ENCODE assay signal across 12 cellular contexts in genomic region chr19:43270781-43271730, GRCh38. TPM values are rescaled to one million over a fixed set of nuclear protein-coding genes. Genes with fewer than 3 reads are reported as not detected.
A peak's percentile ranks its signal among the peaks of the same experiment; 100 is the strongest.
DNase-seq lines count a peak whose midpoint lies in the region; ATAC-seq and TF ChIP-seq lines count a peak whose summit lies in the region.
"Not testable (repeated sequence)": the region's sequence is repeated elsewhere in the genome, so short reads cannot be mapped to it uniquely, and the experiment has no call there.
"Had no signal": no experiment of that assay in that cellular context is flagged by ENCODE, and none has a peak within 500 bp of the region (broad histone marks: within the 10 kb centered on the region; RNA-seq: fewer than 3 reads in every experiment).

No MANE protein-coding gene starts in this region.

- not testable (repeated sequence) for H3K4me2 ChIP-seq in fibroblast of lung (ENCODE audit: extremely low read depth, insufficient read depth, low read length)

- in situ Hi-C loops in Panc1 (cut with HindIII; ENCODE audit: low pct_unique_long_range_greater_than_20kb, low sequenced_read_pairs); astrocyte of the spinal cord (cut with HindIII; ENCODE audit: low sequenced_read_pairs): not testable (repeated sequence)

- H3K36me3 ChIP-seq in Panc1 (ENCODE audit: control insufficient read depth, insufficient read depth, low read length); fibroblast of lung (ENCODE audit: control insufficient read depth, insufficient read depth, low read length): not testable (repeated sequence)

- POLR2A ChIA-PET in CD4-positive, alpha-beta T cell (lab: Charles Lee); Panc1 (lab: Charles Lee); activated CD8-positive, alpha-beta T cell treated with anti-CD3 and anti-CD28 coated beads for 36 hours (lab: Charles Lee): not testable (repeated sequence)

- H3K27ac ChIP-seq in CD4-positive, alpha-beta T cell (ENCODE audit: low read depth, low read length); Panc1 (ENCODE audit: low read length); fibroblast of lung (ENCODE audit: insufficient read depth, low read length): not testable (repeated sequence)

- DNase-seq in CD4-positive, alpha-beta T cell = peak in 7 of 10 experiments; percentile 1 to 43 (median 17)
- not testable (repeated sequence) for DNase-seq in HFFc6; Panc1 (ENCODE audit: low read depth, low spot score); astrocyte of the spinal cord (ENCODE audit: low read depth, low spot score); neural crest cell (ENCODE audit: low read depth, low spot score)
- DNase-seq in activated CD8-positive, alpha-beta T cell treated with anti-CD3 and anti-CD28 coated beads for 36 hours = peak; percentile 46
- DNase-seq in fibroblast of lung (ENCODE audit: low read depth in 2 of 2) = peak in 1 of 2 donors; percentile 2
- DNase-seq in stimulated activated naive CD8-positive, alpha-beta T cell treated with anti-CD3 and anti-CD28 coated beads, Interleukin-15, amount 100 ng/mL, for 72 hours = peak; percentile 19 to 31

- not testable (repeated sequence) for H3K4me3 ChIP-seq in Panc1 (ENCODE audit: low read depth in 2 of 2, low read length in 2 of 2); astrocyte of the spinal cord (ENCODE audit: low read depth, low read length); fibroblast of lung (replicated peaks in 1 of 4; ENCODE audit: control extremely low read depth in 1 of 4, insufficient read depth in 1 of 4, low read depth in 3 of 4, low read length in 4 of 4)

- TF ChIP-seq CTCF in CD4-positive, alpha-beta T cell (IDR thresholded peaks at IDR 0.05) = peak; percentile 61
- peak; percentile 85 for TF ChIP-seq CTCF in HFFc6 (IDR thresholded peaks at IDR 0.05)
- peak; percentile 80 for TF ChIP-seq CTCF in Panc1 (IDR thresholded peaks at IDR 0.05)
- peak; percentile 74 for TF ChIP-seq CTCF in activated CD8-positive, alpha-beta T cell treated with anti-CD3 and anti-CD28 coated beads for 36 hours (IDR thresholded peaks at IDR 0.05)
- peak; percentile 40 for TF ChIP-seq CTCF in astrocyte of the spinal cord (IDR thresholded peaks at IDR 0.05; ENCODE audit: low read depth, low read length)
- TF ChIP-seq CTCF in fibroblast of lung (conservative IDR thresholded peaks at IDR 0.05 in 1 of 2, IDR thresholded peaks at IDR 0.05 in 1 of 2; ENCODE audit: low read depth in 1 of 2, low read length in 2 of 2) = peak; percentile 10 to 36
- peak; percentile 44 for TF ChIP-seq CTCF in neural crest cell (conservative IDR thresholded peaks at IDR 0.05)

- H2AFZ ChIP-seq in fibroblast of lung (ENCODE audit: low read length) = not testable (repeated sequence)

- ATAC-seq in CD4-positive, alpha-beta T cell (ENCODE audit: poor library complexity); Panc1; activated CD8-positive, alpha-beta T cell treated with anti-CD3 and anti-CD28 coated beads for 36 hours; stimulated activated naive CD8-positive, alpha-beta T cell treated with anti-CD3 and anti-CD28 coated beads, Interleukin-15, amount 100 ng/mL, for 72 hours: not testable (repeated sequence)

- CTCF ChIA-PET in CD4-positive, alpha-beta T cell (lab: Charles Lee) = not testable (repeated sequence)
- CTCF ChIA-PET in Panc1 (lab: Charles Lee) = interaction anchor here (0.6 kb wide), 1 partner anchor 188 kb away, joined by 3 read pairs; no protein-coding TSS in a partner anchor
- CTCF ChIA-PET in activated CD8-positive, alpha-beta T cell treated with anti-CD3 and anti-CD28 coated beads for 36 hours (lab: Charles Lee) = interaction anchor here (1.5 kb wide), 1 partner anchor 155 kb away, joined by 4 read pairs; no protein-coding TSS in a partner anchor

- H3K4me1 ChIP-seq in Panc1 (ENCODE audit: control insufficient read depth, insufficient read depth, low read length); fibroblast of lung (ENCODE audit: control insufficient read depth, extremely low read depth, insufficient read depth, low read length): not testable (repeated sequence)

- H3K9me3 ChIP-seq in CD4-positive, alpha-beta T cell (ENCODE audit: control insufficient read depth, low read length); Panc1 (ENCODE audit: control insufficient read depth, insufficient read depth, low read depth, low read length); fibroblast of lung (ENCODE audit: control insufficient read depth, insufficient read depth, low read depth, low read length): not testable (repeated sequence)

- H3K79me2 ChIP-seq in fibroblast of lung (ENCODE audit: control insufficient read depth, insufficient read depth, low read length) = not testable (repeated sequence)

- H3K9ac ChIP-seq in fibroblast of lung (ENCODE audit: insufficient read depth, low read length) = not testable (repeated sequence)

- H3K27me3 ChIP-seq in CD4-positive, alpha-beta T cell (ENCODE audit: control insufficient read depth, insufficient read depth, low read length); Panc1 (ENCODE audit: control insufficient read depth, insufficient read depth, low read length); fibroblast of lung (ENCODE audit: control insufficient read depth, insufficient read depth, low read length): not testable (repeated sequence)

- H3K36me3 Mint-ChIP-seq in CD4-positive, alpha-beta T cell (ENCODE audit: low read depth); activated CD8-positive, alpha-beta T cell treated with anti-CD3 and anti-CD28 coated beads for 36 hours (ENCODE audit: low read depth); neural crest cell (ENCODE audit: low read depth): not testable (repeated sequence)
- peaks cover 46% of the 10 kb centered on the region for H3K36me3 Mint-ChIP-seq in HFFc6 (ENCODE audit: low read depth)

- intact Hi-C loops in CD4-positive, alpha-beta T cell (cut with DNase I, micrococcal nuclease); activated CD8-positive, alpha-beta T cell treated with anti-CD3 and anti-CD28 coated beads for 36 hours (cut with micrococcal nuclease): not testable (repeated sequence)
- intact Hi-C loops in Panc1 (cut with micrococcal nuclease; ENCODE audit: unreplicated experiment) = loop anchor here (5.0 kb wide), 1 partner anchor 44 kb away; no protein-coding TSS in a partner anchor

- not testable (repeated sequence) for H3K4me3 Mint-ChIP-seq in CD4-positive, alpha-beta T cell; HFFc6; activated CD8-positive, alpha-beta T cell treated with anti-CD3 and anti-CD28 coated beads for 36 hours; neural crest cell; stimulated activated naive CD8-positive, alpha-beta T cell treated with anti-CD3 and anti-CD28 coated beads, Interleukin-15, amount 100 ng/mL, for 72 hours

- peaks cover 46% of the 10 kb centered on the region for H3K27me3 Mint-ChIP-seq in CD4-positive, alpha-beta T cell
- H3K27me3 Mint-ChIP-seq in HFFc6 (ENCODE audit: insufficient read depth); neural crest cell (ENCODE audit: low read depth): not testable (repeated sequence)
- H3K27me3 Mint-ChIP-seq in activated CD8-positive, alpha-beta T cell treated with anti-CD3 and anti-CD28 coated beads for 36 hours = peaks cover 11% of the 10 kb centered on the region
- peaks cover 40% of the 10 kb centered on the region for H3K27me3 Mint-ChIP-seq in stimulated activated naive CD8-positive, alpha-beta T cell treated with anti-CD3 and anti-CD28 coated beads, Interleukin-15, amount 100 ng/mL, for 72 hours

- not testable (repeated sequence) for H3K27ac Mint-ChIP-seq in CD4-positive, alpha-beta T cell; activated CD8-positive, alpha-beta T cell treated with anti-CD3 and anti-CD28 coated beads for 36 hours; neural crest cell (ENCODE audit: unreplicated experiment); stimulated activated naive CD8-positive, alpha-beta T cell treated with anti-CD3 and anti-CD28 coated beads, Interleukin-15, amount 100 ng/mL, for 72 hours
- H3K27ac Mint-ChIP-seq in HFFc6 = 0 out of 2 replicates have a peak overlapping the region, but pooled peaks have one; percentile 57

- H3K4me1 Mint-ChIP-seq in CD4-positive, alpha-beta T cell (ENCODE audit: low read depth); activated CD8-positive, alpha-beta T cell treated with anti-CD3 and anti-CD28 coated beads for 36 hours (ENCODE audit: low read depth); neural crest cell; stimulated activated naive CD8-positive, alpha-beta T cell treated with anti-CD3 and anti-CD28 coated beads, Interleukin-15, amount 100 ng/mL, for 72 hours: not testable (repeated sequence)
- H3K4me1 Mint-ChIP-seq in HFFc6 (ENCODE audit: low read depth) = peaks cover 66% of the 10 kb centered on the region

- H4K20me1 ChIP-seq in fibroblast of lung (ENCODE audit: control insufficient read depth, extremely low read depth, insufficient read depth, low read length) = not testable (repeated sequence)

- not testable (repeated sequence) for H3K9me3 Mint-ChIP-seq in CD4-positive, alpha-beta T cell; activated CD8-positive, alpha-beta T cell treated with anti-CD3 and anti-CD28 coated beads for 36 hours; neural crest cell; stimulated activated naive CD8-positive, alpha-beta T cell treated with anti-CD3 and anti-CD28 coated beads, Interleukin-15, amount 100 ng/mL, for 72 hours
- peaks cover 28% of the 10 kb centered on the region for H3K9me3 Mint-ChIP-seq in HFFc6

- BruUV-seq in Panc1 (replicated peaks; lab: Mats Ljungman, UMichigan) = not testable (repeated sequence)

RNA-seq across cellular contexts. Expression of gene PSG9, which starts 1.7 kb away (rescaled TPM):
- total RNA-seq in CD4-positive, alpha-beta T cell = not detected
- under 1 TPM in 1 of 6 experiments, not detected in 5; 0.15 TPM for total RNA-seq in HFFc6 (2021; fragmentation: NEBNext Ultra II Directional; extraction: Animal tissue kit (Norgen Biotek cat#: 25700))
- total RNA-seq in Panc1 (2021; ENCODE audit: unreplicated experiment) (0.23 TPM), fibroblast of lung (0.17 TPM in 1 of 2 replicates, not detected in the other), neural crest cell (not detected in 2 replicates)
- 0.11 TPM for polyA plus RNA-seq in Panc1 (2012; ENCODE audit: insufficient read length)
- total RNA-seq in activated CD8-positive, alpha-beta T cell treated with anti-CD3 and anti-CD28 coated beads for 36 hours = not detected
- polyA plus RNA-seq in fibroblast of lung = 3.4 and 4.3 TPM in 2 replicates
- polyA plus RNA-seq in fibroblast of lung (2012) = 2.0 and 2.8 TPM in 2 replicates
- 0.85 and 1.4 TPM in 2 replicates for polyA minus RNA-seq in fibroblast of lung (ENCODE audit: low replicate concordance)
- total RNA-seq: activated CD8-positive, alpha-beta memory T cell treated with anti-CD3 and anti-CD28 coated beads for 36 hours; CD8-positive, alpha-beta memory T cell; LHCN-M2; myocyte had no signal
- polyA plus RNA-seq: CD8-positive, alpha-beta memory T cell had no signal

Comparison
In these comparisons a context has a peak if more than half of its experiments do, and no peak if none do; other contexts are left out.
1. CTCF ChIP-seq: peak in every context shown above with its lines; median percentile 85 in HFFc6; 80 in Panc1; 74 in activated CD8-positive, alpha-beta T cell treated with anti-CD3 and anti-CD28 coated beads for 36 hours; 61 in CD4-positive, alpha-beta T cell; 44 in neural crest cell; 40 in astrocyte of the spinal cord; 23 in fibroblast of lung.